In the genomic region with DNA sequence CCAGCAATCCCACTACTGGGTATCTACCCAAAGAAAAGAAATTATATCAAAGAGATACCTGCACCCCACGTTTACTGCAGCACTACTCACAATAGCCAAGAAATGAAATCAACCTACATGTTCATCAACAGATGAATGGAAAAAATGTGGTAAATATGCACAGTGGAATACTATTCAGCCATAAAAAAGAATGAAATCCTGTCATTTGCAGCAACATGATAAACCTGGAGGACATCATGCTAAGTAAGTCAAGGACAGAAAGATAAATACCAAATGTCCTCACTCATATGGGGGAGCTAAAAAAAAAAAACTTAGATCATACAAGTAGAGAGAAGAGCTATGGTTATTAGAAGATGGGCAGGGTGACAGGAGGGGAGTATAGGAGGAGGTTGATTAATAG, we compare ENCODE assay signal across 6 cellular contexts.
"Had no signal": no experiment of that assay in that cellular context is flagged by ENCODE, and none has a peak within 500 bp of the region (broad histone marks: within the 10 kb centered on the region; RNA-seq: fewer than 3 reads in every experiment).

No MANE protein-coding gene starts in this region.

- ATAC-seq: HCT116 had no signal

- H3K4me3 ChIP-seq: HAP-1 had no signal

- H3K9me3 ChIP-seq: HAP-1 had no signal

- DNase-seq: GOT3, H7, IMR-90, KBM-7 had no signal

- H3K4me1 ChIP-seq: HAP-1 had no signal
